ENCODE assay signal across 1 cellular context in the genomic region with DNA sequence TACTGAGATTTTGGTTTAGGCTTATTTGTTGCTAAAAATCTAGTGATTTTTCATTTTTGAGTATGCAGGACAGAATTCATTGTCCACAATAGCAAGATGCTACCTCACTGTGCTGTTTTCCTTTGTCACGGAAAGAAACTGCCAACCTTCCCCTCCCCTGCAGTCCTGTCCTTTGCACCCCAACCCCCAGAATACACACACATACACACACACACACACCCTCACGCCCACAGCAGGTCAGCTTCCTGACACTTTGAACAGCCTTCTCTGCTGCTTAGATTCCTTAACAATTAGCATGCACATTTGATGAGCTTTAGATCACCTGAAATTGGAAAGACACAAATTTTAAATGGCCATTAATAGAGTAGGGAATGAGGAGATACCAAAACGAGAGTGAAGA.
TF ChIP-seq lines count a peak whose summit lies in the region.

No MANE protein-coding gene starts in this region.

TF ChIP-seq in HepG2, 621 proteins besides CTCF, POLR2A, EP300 and RAD21 (continued from another document):
- TF ChIP-seq MXD3 (CRISPR knock-in tag; IDR thresholded peaks at IDR 0.05) (no peak), REXO4 (CRISPR knock-in tag; IDR thresholded peaks at IDR 0.05; ENCODE audit: borderline replicate concordance) (no peak), NR2F2 (IDR thresholded peaks at IDR 0.05; ENCODE audit: borderline replicate concordance, low read depth) (no peak), MAFF (IDR thresholded peaks at IDR 0.05; ENCODE audit: low read depth, low read length) (no peak), FOXK2 (IDR thresholded peaks at IDR 0.05) (no peak), ZNF333 (CRISPR knock-in tag; IDR thresholded peaks at IDR 0.05; ENCODE audit: borderline replicate concordance) (no peak), CREB3 (CRISPR knock-in tag; IDR thresholded peaks at IDR 0.05) (no peak), ZSCAN22 (CRISPR knock-in tag; IDR thresholded peaks at IDR 0.05) (no peak), SSRP1 (CRISPR knock-in tag; IDR thresholded peaks at IDR 0.05) (no peak), ATF5 (CRISPR knock-in tag; IDR thresholded peaks at IDR 0.05; ENCODE audit: low read depth) (no peak), ZNF44 (CRISPR knock-in tag; IDR thresholded peaks at IDR 0.05) (no peak), BCL6 (CRISPR knock-in tag; IDR thresholded peaks at IDR 0.05) (no peak), ZMYM2 (CRISPR knock-in tag; IDR thresholded peaks at IDR 0.05) (no peak), ZNF143 (CRISPR knock-in tag; IDR thresholded peaks at IDR 0.05) (no peak), STAT6 (CRISPR knock-in tag; IDR thresholded peaks at IDR 0.05; ENCODE audit: borderline replicate concordance) (no peak), HHEX (CRISPR knock-in tag; IDR thresholded peaks at IDR 0.05) (no peak), ZNF720 (CRISPR knock-in tag; IDR thresholded peaks at IDR 0.05) (no peak), CBX1 (IDR thresholded peaks at IDR 0.05; ENCODE audit: low read depth) (no peak), ZFP1 (CRISPR knock-in tag; IDR thresholded peaks at IDR 0.05) (no peak), ARNTL (CRISPR knock-in tag; IDR thresholded peaks at IDR 0.05) (no peak), ZNF768 (CRISPR knock-in tag; IDR thresholded peaks at IDR 0.05) (no peak), ZBTB3 (CRISPR knock-in tag; IDR thresholded peaks at IDR 0.05; ENCODE audit: borderline replicate concordance, low read depth) (no peak), ZNF598 (CRISPR knock-in tag; IDR thresholded peaks at IDR 0.05; ENCODE audit: borderline replicate concordance) (no peak), U2AF2 (IDR thresholded peaks at IDR 0.05; ENCODE audit: low read depth, low read length) (no peak), ZNF646 (CRISPR knock-in tag; IDR thresholded peaks at IDR 0.05) (0 out of 2 replicates have a peak, but pooled peaks have one; percentile 71), ZSCAN5A (CRISPR knock-in tag; IDR thresholded peaks at IDR 0.05; ENCODE audit: borderline replicate concordance) (no peak), ZNF597 (CRISPR knock-in tag; IDR thresholded peaks at IDR 0.05) (no peak)
- TF ChIP-seq, protein P1, sequence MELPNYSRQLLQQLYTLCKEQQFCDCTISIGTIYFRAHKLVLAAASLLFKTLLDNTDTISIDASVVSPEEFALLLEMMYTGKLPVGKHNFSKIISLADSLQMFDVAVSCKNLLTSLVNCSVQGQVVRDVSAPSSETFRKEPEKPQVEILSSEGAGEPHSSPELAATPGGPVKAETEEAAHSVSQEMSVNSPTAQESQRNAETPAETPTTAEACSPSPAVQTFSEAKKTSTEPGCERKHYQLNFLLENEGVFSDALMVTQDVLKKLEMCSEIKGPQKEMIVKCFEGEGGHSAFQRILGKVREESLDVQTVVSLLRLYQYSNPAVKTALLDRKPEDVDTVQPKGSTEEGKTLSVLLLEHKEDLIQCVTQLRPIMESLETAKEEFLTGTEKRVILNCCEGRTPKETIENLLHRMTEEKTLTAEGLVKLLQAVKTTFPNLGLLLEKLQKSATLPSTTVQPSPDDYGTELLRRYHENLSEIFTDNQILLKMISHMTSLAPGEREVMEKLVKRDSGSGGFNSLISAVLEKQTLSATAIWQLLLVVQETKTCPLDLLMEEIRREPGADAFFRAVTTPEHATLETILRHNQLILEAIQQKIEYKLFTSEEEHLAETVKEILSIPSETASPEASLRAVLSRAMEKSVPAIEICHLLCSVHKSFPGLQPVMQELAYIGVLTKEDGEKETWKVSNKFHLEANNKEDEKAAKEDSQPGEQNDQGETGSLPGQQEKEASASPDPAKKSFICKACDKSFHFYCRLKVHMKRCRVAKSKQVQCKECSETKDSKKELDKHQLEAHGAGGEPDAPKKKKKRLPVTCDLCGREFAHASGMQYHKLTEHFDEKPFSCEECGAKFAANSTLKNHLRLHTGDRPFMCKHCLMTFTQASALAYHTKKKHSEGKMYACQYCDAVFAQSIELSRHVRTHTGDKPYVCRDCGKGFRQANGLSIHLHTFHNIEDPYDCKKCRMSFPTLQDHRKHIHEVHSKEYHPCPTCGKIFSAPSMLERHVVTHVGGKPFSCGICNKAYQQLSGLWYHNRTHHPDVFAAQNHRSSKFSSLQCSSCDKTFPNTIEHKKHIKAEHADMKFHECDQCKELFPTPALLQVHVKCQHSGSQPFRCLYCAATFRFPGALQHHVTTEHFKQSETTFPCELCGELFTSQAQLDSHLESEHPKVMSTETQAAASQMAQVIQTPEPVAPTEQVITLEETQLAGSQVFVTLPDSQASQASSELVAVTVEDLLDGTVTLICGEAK (IDR thresholded peaks at IDR 0.05) = no peak
- TF ChIP-seq, protein P1 (CRISPR knock-in tag; IDR thresholded peaks at IDR 0.05) = no peak
